8 cellular contexts compared by ENCODE assay signal in the genomic region with DNA sequence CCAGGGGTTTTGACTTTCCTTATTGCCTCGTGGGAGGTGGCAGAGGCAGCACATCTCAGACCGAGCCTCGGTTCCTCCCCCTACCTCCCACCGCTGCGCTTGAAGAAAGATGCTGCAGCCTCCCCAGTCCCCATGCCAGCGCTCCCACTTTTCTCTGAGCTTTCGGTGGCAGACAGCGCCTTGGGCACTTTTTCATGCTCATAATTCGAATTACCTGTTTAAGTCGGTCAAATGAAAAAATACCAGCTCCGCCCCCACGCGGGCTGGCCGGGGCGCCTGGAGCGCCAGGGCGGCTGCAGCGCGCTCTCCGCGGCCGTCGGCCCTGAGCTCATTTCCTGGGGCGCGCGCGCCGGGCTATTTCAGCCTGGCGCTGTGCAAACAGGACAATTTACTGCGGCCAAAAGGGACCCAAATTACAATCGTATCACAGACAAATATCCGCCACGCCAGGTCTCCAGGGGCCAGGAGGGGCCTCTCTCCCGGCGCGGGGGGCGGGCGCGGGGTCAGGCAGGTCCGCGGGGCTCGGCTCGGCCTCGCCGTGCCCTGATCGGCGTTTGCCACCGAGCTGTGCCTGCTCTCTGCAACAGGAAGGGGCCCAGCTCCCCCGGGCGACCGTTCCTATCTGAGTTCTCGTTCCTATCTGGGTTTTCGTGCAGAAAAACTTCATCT. TPM values are rescaled to one million over a fixed set of nuclear protein-coding genes. Genes with fewer than 3 reads are reported as not detected.
DNase-seq lines count a peak whose midpoint lies in the region; ATAC-seq lines count a peak whose summit lies in the region.

No MANE protein-coding gene starts in this region.

- H3K4me1 ChIP-seq in NT2/D1 (ENCODE audit: insufficient read depth, insufficient read length) (no peaks in the 10 kb centered on the region), thymus (ENCODE audit: control insufficient read depth, insufficient read depth, low read length) (no peaks in the 10 kb centered on the region)

- peak overlapping the region; percentile 58 for H3K9ac ChIP-seq in NT2/D1 (ENCODE audit: insufficient read length, low read depth)

- H3K36me3 ChIP-seq in NT2/D1 (ENCODE audit: insufficient read depth, insufficient read length, low read length) (no peaks in the 10 kb centered on the region), thymus (ENCODE audit: control insufficient read depth, insufficient read depth) (no peaks in the 10 kb centered on the region)

- H3K9me3 ChIP-seq in NT2/D1 (ENCODE audit: insufficient read depth, low read length) (no peaks in the 10 kb centered on the region), thymus (ENCODE audit: control insufficient read depth) (no peaks in the 10 kb centered on the region)

- WGBS in thymus = under 1% methylated on average over 53 of the region's 53 CpGs

- H3K27ac ChIP-seq in thymus (ENCODE audit: low read depth) = no peak overlapping the region

- DNase-seq in DMS53 (lab: John Stamatoyannopoulos, UW) = peak; percentile 63
- DNase-seq in DMS53 treated with DMSO at 0.1 percent for 48 hours (lab: John Stamatoyannopoulos, UW; ENCODE audit: unreplicated experiment) = no peak
- DNase-seq in NT2/D1 (ENCODE audit: low read depth, low spot score) = no peak
- DNase-seq in cerebellum (ENCODE audit: low spot score) = peak; percentile 42
- peak; percentile 76 for DNase-seq in left kidney (ENCODE audit: low read depth, low spot score)
- no peak for DNase-seq in GM19240 (ENCODE audit: insufficient read length, low spot score)

- H3K4me3 ChIP-seq in NT2/D1 (ENCODE audit: insufficient read length, low read depth) = peak overlapping the region; percentile 22
- peak overlapping the region; percentile 27 for H3K4me3 ChIP-seq in thymus (ENCODE audit: low read length)

- no peak for ATAC-seq in GM18858 (IDR thresholded peaks at IDR 0.05; ENCODE audit: unreplicated experiment)

- peaks cover 59% of the 10 kb centered on the region for H3K27me3 ChIP-seq in NT2/D1 (ENCODE audit: insufficient read depth, insufficient read length)
- H3K27me3 ChIP-seq in thymus (ENCODE audit: control insufficient read depth, insufficient read depth) = peaks cover 35% of the 10 kb centered on the region

RNA-seq across cellular contexts. Expression of a gene that starts 45.0 kb away (rescaled TPM):
- not detected for total RNA-seq in cerebellum
- 0.30 TPM for polyA plus RNA-seq in thymus

RNA-seq across cellular contexts. Expression of a gene that starts 51.9 kb away (rescaled TPM):
- 0.09 TPM for total RNA-seq in cerebellum
- polyA plus RNA-seq in thymus = 2.1 TPM

Comparison
In these comparisons a context has a peak if more than half of its experiments do, and no peak if none do; other contexts are left out.
1. DNase-seq: peak in DMS53 (single experiment), cerebellum (single experiment) and left kidney (single experiment); none in DMS53 treated with DMSO at 0.1 percent for 48 hours (single experiment), NT2/D1 (single experiment) and GM19240 (single experiment).